Comparison of ENCODE assay signal across 20 cellular contexts in the genomic region with DNA sequence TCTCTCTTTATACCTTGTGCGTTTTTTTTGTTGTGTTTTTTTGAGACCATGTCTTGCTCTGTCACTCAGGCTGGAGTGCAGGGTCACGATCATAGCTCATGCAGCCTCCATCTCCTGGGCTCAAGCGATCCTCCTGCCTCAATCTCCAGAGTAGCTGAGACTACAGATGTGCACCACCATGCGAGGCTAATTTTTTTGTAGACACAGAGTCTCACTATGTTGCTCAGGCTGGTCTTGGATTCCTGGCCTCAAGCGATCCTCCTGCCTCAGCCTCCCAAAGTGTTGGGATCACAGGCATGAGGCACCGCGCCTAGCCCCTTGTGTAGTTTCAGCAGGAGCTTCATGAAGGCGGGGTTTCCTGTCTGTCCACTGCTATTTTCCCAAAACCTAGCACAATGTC. TPM values are rescaled to one million over a fixed set of nuclear protein-coding genes. Genes with fewer than 3 reads are reported as not detected.
DNase-seq lines count a peak whose midpoint lies in the region; ATAC-seq, FAIRE-seq and TF ChIP-seq lines count a peak whose summit lies in the region.
"Had no signal": no experiment of that assay in that cellular context is flagged by ENCODE, and none has a peak within 500 bp of the region (broad histone marks: within the 10 kb centered on the region; RNA-seq: fewer than 3 reads in every experiment).

No MANE protein-coding gene starts in this region.

- no peak overlapping the region for H4K91ac ChIP-seq in neuronal stem cell (ENCODE audit: low read depth, low read length, poor library complexity)

- H3K4ac ChIP-seq in neuronal stem cell (ENCODE audit: low read length) = no peak overlapping the region

- H3K36me3 Mint-ChIP-seq in stimulated activated naive B cell treated with anti-CD40 and anti-IgM and Interleukin-4, amounts not matched to agents 10 μg/mL and 1 μg/mL and 100 μg/mL, for 72 hours = peaks cover 3% of the 10 kb centered on the region in 2 donors
- H3K36me3 Mint-ChIP-seq: CD4-positive, alpha-beta memory T cell had no signal

- no peaks in the 10 kb centered on the region for H3K4me1 ChIP-seq in HepG2 (ENCODE audit: insufficient read depth, low read length)
- no peaks in the 10 kb centered on the region for H3K4me1 ChIP-seq in right lobe of liver
- peaks cover 0 to 7% of the 10 kb centered on the region in 2 donors for H3K4me1 ChIP-seq in neuronal stem cell (ENCODE audit: control insufficient read depth in 2 of 2, insufficient read depth in 1 of 2, low read depth in 1 of 2, low read length in 2 of 2)

- H3K79me1 ChIP-seq in neuronal stem cell (ENCODE audit: low read depth, low read length) = no peaks in the 10 kb centered on the region

- H3K27ac Mint-ChIP-seq in stimulated activated naive B cell treated with anti-CD40 and anti-IgM and Interleukin-4, amounts not matched to agents 10 μg/mL and 1 μg/mL and 100 μg/mL, for 72 hours = peak overlapping the region; percentile 91

- ATAC-seq in HepG2 (no peak), right lobe of liver (no peak), HG02571 (IDR thresholded peaks at IDR 0.05; ENCODE audit: unreplicated experiment) (no peak), GM18517 (IDR thresholded peaks at IDR 0.05; ENCODE audit: unreplicated experiment) (no peak)
- no peak for ATAC-seq in stimulated activated naive B cell treated with anti-CD40 and anti-IgM and Interleukin-4, amounts not matched to agents 10 μg/mL and 1 μg/mL and 100 μg/mL, for 72 hours (replicated peaks)

- no peak overlapping the region for H2BK5ac ChIP-seq in neuronal stem cell (ENCODE audit: low read length)

- no peak overlapping the region for H2AK5ac ChIP-seq in neuronal stem cell (ENCODE audit: low read depth, low read length)

- in situ Hi-C loops in HepG2 (cut with HindIII; ENCODE audit: extremely low pct_ligation_motif_present, low pct_unique_long_range_greater_than_20kb) = no loop called here

- H3K79me2 ChIP-seq in HepG2 (ENCODE audit: insufficient read depth, low read length) = no peaks in the 10 kb centered on the region

- H3K27me3 Mint-ChIP-seq in stimulated activated naive B cell treated with anti-CD40 and anti-IgM and Interleukin-4, amounts not matched to agents 10 μg/mL and 1 μg/mL and 100 μg/mL, for 72 hours = peaks cover 27 to 29% of the 10 kb centered on the region in 2 donors

- intact Hi-C loops in HepG2 (cut with micrococcal nuclease; ENCODE audit: unreplicated experiment) (no loop called here), right lobe of liver (cut with DNase I) (no loop called here)

- no peak for TF ChIP-seq CTCF in HepG2 (CRISPR knock-in tag; IDR thresholded peaks at IDR 0.05)
- TF ChIP-seq CTCF in right lobe of liver (IDR thresholded peaks at IDR 0.05) = no peak

- BruUV-seq in HepG2 (replicated peaks; lab: Mats Ljungman, UMichigan) = no TSS peak

- no peak overlapping the region for H3K14ac ChIP-seq in neuronal stem cell (ENCODE audit: low read length)

- H2BK120ac ChIP-seq in neuronal stem cell (ENCODE audit: low read depth, low read length) = no peak overlapping the region

- CTCF ChIA-PET in HepG2 (lab: Yijun Ruan, JAX; ENCODE audit: low intra/inter-chr PET ratio, low total read pairs) = no interaction called here

- no peaks in the 10 kb centered on the region for H4K20me1 ChIP-seq in HepG2 (ENCODE audit: insufficient read depth, low read length)

- H2BK15ac ChIP-seq in neuronal stem cell (ENCODE audit: low read length) = peak overlapping the region; percentile 32

- POLR2A ChIA-PET in HepG2 (lab: Yijun Ruan, JAX) = no interaction called here

- no peak for FAIRE-seq in HepG2 (lab: Jason Lieb, UNC)
- FAIRE-seq: G401.6, GM12892, GM19239, H1 had no signal

- TF ChIP-seq RAD21 in HepG2 (CRISPR knock-in tag; IDR thresholded peaks at IDR 0.05) = no peak

- H3K4me3 Mint-ChIP-seq in stimulated activated naive B cell treated with anti-CD40 and anti-IgM and Interleukin-4, amounts not matched to agents 10 μg/mL and 1 μg/mL and 100 μg/mL, for 72 hours = peak overlapping the region in 1 of 2 donors; percentile 15
- H3K4me3 Mint-ChIP-seq: CD4-positive, alpha-beta memory T cell had no signal

- H3K27ac ChIP-seq in HepG2 (ENCODE audit: extremely low read length, insufficient read depth, low read length) = no peak overlapping the region
- no peak overlapping the region for H3K27ac ChIP-seq in right lobe of liver
- H3K27ac ChIP-seq in neuronal stem cell (replicated peaks; ENCODE audit: low read length) = no peak overlapping the region
- H3K27ac ChIP-seq: GM23248 had no signal

- no peak overlapping the region for H3K9ac ChIP-seq in HepG2 (ENCODE audit: insufficient read depth, low read depth, low read length)
- no peak overlapping the region for H3K9ac ChIP-seq in neuronal stem cell (ENCODE audit: low read depth, low read length, poor library complexity)
- H3K9ac ChIP-seq: GM23248 had no signal

- no peaks in the 10 kb centered on the region for H3K9me3 ChIP-seq in HepG2 (ENCODE audit: low read length)
- no peaks in the 10 kb centered on the region for H3K9me3 ChIP-seq in right lobe of liver
- no peaks in the 10 kb centered on the region for H3K9me3 ChIP-seq in neuronal stem cell (replicated peaks in 1 of 2; ENCODE audit: control insufficient read depth in 2 of 2, insufficient read depth in 1 of 2, low read depth in 1 of 2, low read length in 2 of 2)

- TF ChIP-seq EP300 in HepG2 (IDR thresholded peaks at IDR 0.05; ENCODE audit: low read depth in 2 of 2, low read length in 2 of 2) = no peak
- no peak for TF ChIP-seq EP300 in HepG2 (CRISPR knock-in tag; IDR thresholded peaks at IDR 0.05; ENCODE audit: borderline replicate concordance)

- H3K27me3 ChIP-seq in HepG2 (ENCODE audit: control insufficient read depth in 1 of 2, insufficient read depth in 2 of 2, low read length in 2 of 2) (peaks cover 4 to 40% of the 10 kb centered on the region in 2 experiments; a peak in 4 of 5 replicates), right lobe of liver (no peaks in the 10 kb centered on the region), neuronal stem cell (ENCODE audit: control insufficient read depth in 3 of 3, insufficient read depth in 3 of 3, low read depth in 1 of 3, low read length in 3 of 3) (peaks cover 0 to 7% (median 0%) of the 10 kb centered on the region in 3 experiments)

- 35% methylated on average over 8 of the region's 8 CpGs for WGBS in HepG2 (ENCODE audit: low lambda C conversion rate)
- 80% methylated on average over 7 of the region's 8 CpGs for WGBS in right lobe of liver (ENCODE audit: insufficient coverage, low coverage, low lambda C conversion rate, missing lambda C conversion rate)
- no CpG with 5 or more reads among the region's 8 CpGs for WGBS in neuronal stem cell (ENCODE audit: extremely low coverage in 2 of 2, insufficient read length in 2 of 2, insufficient replicate concordance in 1 of 2), 2 donors

- no peak overlapping the region for H3K4me2 ChIP-seq in HepG2 (ENCODE audit: low read depth, low read length)
- H3K4me2 ChIP-seq in neuronal stem cell (ENCODE audit: insufficient read depth, low read length, poor library complexity, severe bottlenecking) = no peak overlapping the region

- no peak overlapping the region for H4K8ac ChIP-seq in neuronal stem cell (ENCODE audit: low read depth, low read length)

- H3K23ac ChIP-seq in neuronal stem cell (ENCODE audit: low read depth, low read length, poor library complexity) = no peak overlapping the region

- peaks cover 0 to 4% of the 10 kb centered on the region in 2 donors for H3K9me3 Mint-ChIP-seq in stimulated activated naive B cell treated with anti-CD40 and anti-IgM and Interleukin-4, amounts not matched to agents 10 μg/mL and 1 μg/mL and 100 μg/mL, for 72 hours

- no peak overlapping the region for H2AFZ ChIP-seq in HepG2 (ENCODE audit: low read length)
- no peak overlapping the region for H2AFZ ChIP-seq in neuronal stem cell (ENCODE audit: low read length)
- H2AFZ ChIP-seq: GM23248 had no signal

- DNase-seq in HepG2 (ENCODE audit: low spot score) = no peak
- DNase-seq in right lobe of liver = no peak
- DNase-seq in neuronal stem cell (ENCODE audit: low spot score) = no peak
- no peak for DNase-seq in stimulated activated naive B cell treated with anti-CD40 and anti-IgM and Interleukin-4, amounts not matched to agents 10 μg/mL and 1 μg/mL and 100 μg/mL, for 72 hours
- DNase-seq: C1 segment of cervical spinal cord; Calu3; CD4-positive, alpha-beta memory T cell; COR-L47; DND-41; GM23248; H7; HCEC 1CT had no signal

- H3K4me3 ChIP-seq in HepG2 (replicated peaks in 1 of 3; ENCODE audit: insufficient read depth in 1 of 3, low read depth in 2 of 3, low read length in 3 of 3) (no peak overlapping the region), right lobe of liver (no peak overlapping the region), neuronal stem cell (ENCODE audit: low read length in 2 of 2) (no peak overlapping the region)
- H3K4me3 ChIP-seq: GM23248 had no signal

- H3K4me1 Mint-ChIP-seq in stimulated activated naive B cell treated with anti-CD40 and anti-IgM and Interleukin-4, amounts not matched to agents 10 μg/mL and 1 μg/mL and 100 μg/mL, for 72 hours = peaks cover 19 to 24% of the 10 kb centered on the region in 2 donors
- H3K4me1 Mint-ChIP-seq: CD4-positive, alpha-beta memory T cell had no signal

- H2BK12ac ChIP-seq in neuronal stem cell (ENCODE audit: low read length) = no peak overlapping the region

- no peak overlapping the region for H3K18ac ChIP-seq in neuronal stem cell (ENCODE audit: low read length)

- TF ChIP-seq POLR2A in HepG2 (IDR thresholded peaks at IDR 0.05; ENCODE audit: insufficient read depth in 1 of 2, low read depth in 2 of 2, low read length in 2 of 2) (no peak), right lobe of liver (IDR thresholded peaks at IDR 0.05) (no peak)

- no peaks in the 10 kb centered on the region for H3K36me3 ChIP-seq in HepG2 (replicated peaks in 1 of 2; ENCODE audit: control insufficient read depth in 1 of 2, insufficient read depth in 2 of 2, low read length in 2 of 2)
- H3K36me3 ChIP-seq in right lobe of liver = no peaks in the 10 kb centered on the region
- no peaks in the 10 kb centered on the region for H3K36me3 ChIP-seq in neuronal stem cell (replicated peaks in 1 of 2; ENCODE audit: control insufficient read depth in 2 of 2, insufficient read depth in 2 of 2, low read length in 2 of 2)

RNA-seq across cellular contexts. Expression of a gene that starts 27.3 kb away (rescaled TPM):
- 16.6 and 22.1 TPM in 2 replicates for total RNA-seq in HepG2 (2016; rRNA removed; fragmentation: Illumina TruSeq; extraction: Trizol)
- total RNA-seq in HepG2 (2016; cell fraction: cytosol; rRNA removed; fragmentation: Illumina TruSeq; extraction: Trizol; ENCODE audit: low read depth) = 5.1 and 5.7 TPM in 2 replicates
- total RNA-seq in HepG2 (2016; cell fraction: insoluble cytoplasmic fraction; rRNA removed; fragmentation: Illumina TruSeq; extraction: Trizol) = 16.1 and 23.7 TPM in 2 replicates
- 12.0 and 13.1 TPM in 2 replicates for total RNA-seq in HepG2 (2016; cell fraction: membrane; rRNA removed; fragmentation: Illumina TruSeq; extraction: Trizol)
- total RNA-seq in HepG2 (2016; cell fraction: nucleus; rRNA removed; fragmentation: Illumina TruSeq; extraction: Trizol) = 8.3 and 9.7 TPM in 2 replicates
- polyA plus RNA-seq in HepG2 (2011; rRNA removed) = 18.0 and 20.2 TPM in 2 replicates
- 19.4 and 20.2 TPM in 2 replicates for polyA plus RNA-seq in HepG2 (2011; cell fraction: cytosol; rRNA removed)
- 11.2 and 13.9 TPM in 2 replicates for polyA plus RNA-seq in HepG2 (2011; cell fraction: nucleus; rRNA removed)
- 15.0 and 15.5 TPM in 2 replicates for polyA plus RNA-seq in HepG2 (2012)
- 6.4 and 6.6 TPM in 2 replicates for polyA plus RNA-seq in HepG2 (2016; cell fraction: cytosol; fragmentation: Illumina TruSeq; extraction: Trizol; ENCODE audit: low read depth)
- polyA plus RNA-seq in HepG2 (2016; cell fraction: insoluble cytoplasmic fraction; fragmentation: Illumina TruSeq; extraction: Trizol; ENCODE audit: low read depth) = 34.8 and 36.2 TPM in 2 replicates
- 11.1 and 11.7 TPM in 2 replicates for polyA plus RNA-seq in HepG2 (2016; cell fraction: membrane; fragmentation: Illumina TruSeq; extraction: Trizol; ENCODE audit: low read depth)
- 20.9 and 21.7 TPM in 2 replicates for polyA plus RNA-seq in HepG2 (2016; cell fraction: nucleus; fragmentation: Illumina TruSeq; extraction: Trizol; ENCODE audit: insufficient read depth, low read depth)
- polyA minus RNA-seq in HepG2 (2011; rRNA and poly(A)+ RNA removed; ENCODE audit: low replicate concordance) = 3.7 and 8.1 TPM in 2 replicates
- polyA minus RNA-seq in HepG2 (2011; cell fraction: cytosol; rRNA and poly(A)+ RNA removed) = 3.5 and 4.6 TPM in 2 replicates
- polyA minus RNA-seq in HepG2 (2011; cell fraction: nucleus; rRNA and poly(A)+ RNA removed) = 5.8 and 6.6 TPM in 2 replicates
- 1 to 10 TPM; 4.5 to 6.6 (median 4.9) TPM for total RNA-seq in right lobe of liver
- 20.2 TPM for polyA plus RNA-seq in neuronal stem cell (2013, experiment 1 of 2)
- 20.3 TPM for polyA plus RNA-seq in neuronal stem cell (2013, experiment 2 of 2)

RNA-seq across cellular contexts. Expression of a gene that starts 43.4 kb away (rescaled TPM):
- total RNA-seq in HepG2 (2016; rRNA removed; fragmentation: Illumina TruSeq; extraction: Trizol) = not detected in 2 replicates
- not detected in 2 replicates for total RNA-seq in HepG2 (2016; cell fraction: cytosol; rRNA removed; fragmentation: Illumina TruSeq; extraction: Trizol; ENCODE audit: low read depth)
- not detected in 2 replicates for total RNA-seq in HepG2 (2016; cell fraction: insoluble cytoplasmic fraction; rRNA removed; fragmentation: Illumina TruSeq; extraction: Trizol)
- not detected in 2 replicates for total RNA-seq in HepG2 (2016; cell fraction: membrane; rRNA removed; fragmentation: Illumina TruSeq; extraction: Trizol)
- not detected in 2 replicates for total RNA-seq in HepG2 (2016; cell fraction: nucleus; rRNA removed; fragmentation: Illumina TruSeq; extraction: Trizol)
- polyA plus RNA-seq in HepG2 (2011; rRNA removed) = not detected in 2 replicates
- polyA plus RNA-seq in HepG2 (2011; cell fraction: cytosol; rRNA removed) = not detected in 2 replicates
- not detected in 2 replicates for polyA plus RNA-seq in HepG2 (2011; cell fraction: nucleus; rRNA removed)
- not detected in 2 replicates for polyA plus RNA-seq in HepG2 (2012)
- not detected in 2 replicates for polyA plus RNA-seq in HepG2 (2016; cell fraction: cytosol; fragmentation: Illumina TruSeq; extraction: Trizol; ENCODE audit: low read depth)
- not detected in 2 replicates for polyA plus RNA-seq in HepG2 (2016; cell fraction: insoluble cytoplasmic fraction; fragmentation: Illumina TruSeq; extraction: Trizol; ENCODE audit: low read depth)
- not detected in 2 replicates for polyA plus RNA-seq in HepG2 (2016; cell fraction: membrane; fragmentation: Illumina TruSeq; extraction: Trizol; ENCODE audit: low read depth)
- not detected in 2 replicates for polyA plus RNA-seq in HepG2 (2016; cell fraction: nucleus; fragmentation: Illumina TruSeq; extraction: Trizol; ENCODE audit: insufficient read depth, low read depth)
- polyA minus RNA-seq in HepG2 (2011; rRNA and poly(A)+ RNA removed; ENCODE audit: low replicate concordance) = 0.02 TPM in 1 of 2 replicates, not detected in the other
- not detected in 2 replicates for polyA minus RNA-seq in HepG2 (2011; cell fraction: cytosol; rRNA and poly(A)+ RNA removed)
- polyA minus RNA-seq in HepG2 (2011; cell fraction: nucleus; rRNA and poly(A)+ RNA removed) = not detected in 2 replicates
- total RNA-seq in right lobe of liver = not detected
- 0.06 TPM for polyA plus RNA-seq in neuronal stem cell (2013, experiment 1 of 2)
- polyA plus RNA-seq in neuronal stem cell (2013, experiment 2 of 2) = 0.07 TPM
- total RNA-seq: A172; A673; Calu3; CD4-positive, alpha-beta memory T cell; GM23248 had no signal
- polyA plus RNA-seq: CD4-positive, alpha-beta memory T cell; GM23248 had no signal

RNA-seq across cellular contexts. Expression of a gene that starts 54.1 kb away (rescaled TPM):
- total RNA-seq in HepG2 (2016; rRNA removed; fragmentation: Illumina TruSeq; extraction: Trizol) (not detected in 2 replicates), right lobe of liver (not detected)
- total RNA-seq in HepG2 (2016; cell fraction: cytosol; rRNA removed; fragmentation: Illumina TruSeq; extraction: Trizol; ENCODE audit: low read depth) = not detected in 2 replicates
- total RNA-seq in HepG2 (2016; cell fraction: insoluble cytoplasmic fraction; rRNA removed; fragmentation: Illumina TruSeq; extraction: Trizol) = not detected in 2 replicates
- not detected in 2 replicates for total RNA-seq in HepG2 (2016; cell fraction: membrane; rRNA removed; fragmentation: Illumina TruSeq; extraction: Trizol)
- total RNA-seq in HepG2 (2016; cell fraction: nucleus; rRNA removed; fragmentation: Illumina TruSeq; extraction: Trizol) = not detected in 2 replicates
- polyA plus RNA-seq in HepG2 (2011; rRNA removed) = 0.05 TPM in 1 of 2 replicates, not detected in the other
- polyA plus RNA-seq in HepG2 (2011; cell fraction: cytosol; rRNA removed) = not detected in 2 replicates
- polyA plus RNA-seq in HepG2 (2011; cell fraction: nucleus; rRNA removed) = 0.14 TPM in 1 of 2 replicates, not detected in the other
- polyA plus RNA-seq in HepG2 (2012) = not detected in 2 replicates
- polyA plus RNA-seq in HepG2 (2016; cell fraction: cytosol; fragmentation: Illumina TruSeq; extraction: Trizol; ENCODE audit: low read depth) = not detected in 2 replicates
- not detected in 2 replicates for polyA plus RNA-seq in HepG2 (2016; cell fraction: insoluble cytoplasmic fraction; fragmentation: Illumina TruSeq; extraction: Trizol; ENCODE audit: low read depth)
- not detected in 2 replicates for polyA plus RNA-seq in HepG2 (2016; cell fraction: membrane; fragmentation: Illumina TruSeq; extraction: Trizol; ENCODE audit: low read depth)
- polyA plus RNA-seq in HepG2 (2016; cell fraction: nucleus; fragmentation: Illumina TruSeq; extraction: Trizol; ENCODE audit: insufficient read depth, low read depth) = not detected in 2 replicates
- polyA minus RNA-seq in HepG2 (2011; rRNA and poly(A)+ RNA removed; ENCODE audit: low replicate concordance) = not detected in 2 replicates
- polyA minus RNA-seq in HepG2 (2011; cell fraction: cytosol; rRNA and poly(A)+ RNA removed) = not detected in 2 replicates
- not detected in 2 replicates for polyA minus RNA-seq in HepG2 (2011; cell fraction: nucleus; rRNA and poly(A)+ RNA removed)
- 0.38 TPM for polyA plus RNA-seq in neuronal stem cell (2013, experiment 1 of 2)
- polyA plus RNA-seq in neuronal stem cell (2013, experiment 2 of 2) = 0.48 TPM
- total RNA-seq: A673; Calu3; CD4-positive, alpha-beta memory T cell; GM23248; H1 had no signal
- polyA plus RNA-seq: GM23248 had no signal

RNA-seq across cellular contexts. Expression of a gene that starts 54.2 kb away (rescaled TPM):
- 0.18 and 0.93 TPM in 2 replicates for total RNA-seq in HepG2 (2016; rRNA removed; fragmentation: Illumina TruSeq; extraction: Trizol)
- total RNA-seq in HepG2 (2016; cell fraction: cytosol; rRNA removed; fragmentation: Illumina TruSeq; extraction: Trizol; ENCODE audit: low read depth) = 1.1 TPM in 2 replicates
- 0.37 and 0.69 TPM in 2 replicates for total RNA-seq in HepG2 (2016; cell fraction: insoluble cytoplasmic fraction; rRNA removed; fragmentation: Illumina TruSeq; extraction: Trizol)
- total RNA-seq in HepG2 (2016; cell fraction: membrane; rRNA removed; fragmentation: Illumina TruSeq; extraction: Trizol) = 0.93 and 1.2 TPM in 2 replicates
- total RNA-seq in HepG2 (2016; cell fraction: nucleus; rRNA removed; fragmentation: Illumina TruSeq; extraction: Trizol) = 0.43 and 1.6 TPM in 2 replicates
- polyA plus RNA-seq in HepG2 (2011; rRNA removed) = 0.17 and 0.46 TPM in 2 replicates
- polyA plus RNA-seq in HepG2 (2011; cell fraction: cytosol; rRNA removed) = 0.60 and 0.79 TPM in 2 replicates
- polyA plus RNA-seq in HepG2 (2011; cell fraction: nucleus; rRNA removed) = 0.95 and 1.2 TPM in 2 replicates
- 0.50 and 0.83 TPM in 2 replicates for polyA plus RNA-seq in HepG2 (2012)
- 0.60 and 1.1 TPM in 2 replicates for polyA plus RNA-seq in HepG2 (2016; cell fraction: cytosol; fragmentation: Illumina TruSeq; extraction: Trizol; ENCODE audit: low read depth)
- 0.47 and 1.2 TPM in 2 replicates for polyA plus RNA-seq in HepG2 (2016; cell fraction: insoluble cytoplasmic fraction; fragmentation: Illumina TruSeq; extraction: Trizol; ENCODE audit: low read depth)
- 0.72 and 1.1 TPM in 2 replicates for polyA plus RNA-seq in HepG2 (2016; cell fraction: membrane; fragmentation: Illumina TruSeq; extraction: Trizol; ENCODE audit: low read depth)
- 0.88 and 1.7 TPM in 2 replicates for polyA plus RNA-seq in HepG2 (2016; cell fraction: nucleus; fragmentation: Illumina TruSeq; extraction: Trizol; ENCODE audit: insufficient read depth, low read depth)
- 0.56 TPM in 1 of 2 replicates, not detected in the other for polyA minus RNA-seq in HepG2 (2011; rRNA and poly(A)+ RNA removed; ENCODE audit: low replicate concordance)
- not detected in 2 replicates for polyA minus RNA-seq in HepG2 (2011; cell fraction: cytosol; rRNA and poly(A)+ RNA removed)
- 0.87 TPM in 1 of 2 replicates, not detected in the other for polyA minus RNA-seq in HepG2 (2011; cell fraction: nucleus; rRNA and poly(A)+ RNA removed)
- total RNA-seq in right lobe of liver = 1 to 10 TPM in 1 of 6 experiments, under 1 TPM in 2, not detected in 3; 0.22 to 1.1 (median 0.42) TPM
- 2.1 TPM for polyA plus RNA-seq in neuronal stem cell (2013, experiment 1 of 2)
- polyA plus RNA-seq in neuronal stem cell (2013, experiment 2 of 2) = 2.1 TPM
- total RNA-seq: A673; Calu3; CD4-positive, alpha-beta memory T cell; GM23248 had no signal
- polyA plus RNA-seq: CD4-positive, alpha-beta memory T cell; GM23248 had no signal
